ENCODE assay signal across 8 cellular contexts in genomic region chr6:137224890-137225198, GRCh38. TPM values are rescaled to one million over a fixed set of nuclear protein-coding genes. Genes with fewer than 3 reads are reported as not detected.
DNase-seq lines count a peak whose midpoint lies in the region; ATAC-seq, FAIRE-seq and TF ChIP-seq lines count a peak whose summit lies in the region.

No MANE protein-coding gene starts in this region.

- H3K27me3 ChIP-seq in OCI-LY3 (ENCODE audit: low read depth, low read length) = no peaks in the 10 kb centered on the region

- H3K4me3 ChIP-seq in OCI-LY3 (ENCODE audit: low read length) (0 out of 2 replicates have a peak overlapping the region, but pooled peaks have one; percentile 36), kidney (ENCODE audit: low read length in 2 of 2) (no peak overlapping the region)

- peak overlapping the region; percentile 49 for H3K9ac ChIP-seq in OCI-LY3 (ENCODE audit: low read length)
- no peak overlapping the region for H3K9ac ChIP-seq in kidney (ENCODE audit: low read length in 2 of 2)

- POLR2A ChIA-PET in MCF 10A (lab: Yijun Ruan, JAX) = interaction anchor here (1.4 to 18.8 kb wide), 2 partner anchors 12 to 37 kb away, joined by 4 to 651 read pairs; no protein-coding TSS in a partner anchor

- intact Hi-C loops in kidney (cut with DNase I) = no loop called here
- intact Hi-C loops in MCF 10A (cut with micrococcal nuclease) = no loop called here

- no peaks in the 10 kb centered on the region for H3K9me3 ChIP-seq in OCI-LY3 (ENCODE audit: insufficient read depth, low read length)
- no peaks in the 10 kb centered on the region for H3K9me3 ChIP-seq in kidney (ENCODE audit: control insufficient read depth in 1 of 2, low read length in 2 of 2)

- H3K27ac ChIP-seq in OCI-LY3 (ENCODE audit: low read length) = peak overlapping the region; percentile 68
- no peak overlapping the region for H3K27ac ChIP-seq in kidney (ENCODE audit: low read depth in 2 of 2, low read length in 2 of 2)

- no peaks in the 10 kb centered on the region for H3K9me3 Mint-ChIP-seq in MCF 10A (ENCODE audit: unreplicated experiment)

- no peaks in the 10 kb centered on the region for H4K20me1 ChIP-seq in OCI-LY3 (ENCODE audit: insufficient read depth, low read length)

- no peaks in the 10 kb centered on the region for H3K36me3 Mint-ChIP-seq in MCF 10A (ENCODE audit: insufficient read depth, unreplicated experiment)

- CTCF ChIA-PET in MCF 10A (lab: Yijun Ruan, JAX) = interaction anchor here (1.0 to 2.8 kb wide), 2 partner anchors 11 to 45 kb away, joined by 3 to 12 read pairs; no protein-coding TSS in a partner anchor

- FAIRE-seq in GM12892 (lab: Jason Lieb, UNC) (peak; percentile 89), kidney (lab: Jason Lieb, UNC) (no peak)

- BruUV-seq in MCF 10A (replicated peaks; lab: Mats Ljungman, UMichigan) = no TSS peak

- peaks cover 21% of the 10 kb centered on the region for H3K4me1 Mint-ChIP-seq in MCF 10A (ENCODE audit: insufficient read depth, unreplicated experiment)

- no peak overlapping the region for H3K4me3 Mint-ChIP-seq in MCF 10A (ENCODE audit: unreplicated experiment)

- H2AFZ ChIP-seq in OCI-LY3 (ENCODE audit: low read depth, low read length) = 0 out of 2 replicates have a peak overlapping the region, but pooled peaks have one; percentile 20

- H3K4me1 ChIP-seq in OCI-LY3 (ENCODE audit: low read length) (peaks cover 56% of the 10 kb centered on the region), kidney (ENCODE audit: control insufficient read depth in 1 of 2, insufficient read depth in 1 of 2, low read depth in 1 of 2, low read length in 2 of 2) (peaks cover under 1 to 2% of the 10 kb centered on the region in 2 donors)

- TF ChIP-seq CTCF in OCI-LY3 (IDR thresholded peaks at IDR 0.05; ENCODE audit: low read depth, low read length) = no peak
- TF ChIP-seq CTCF in kidney (IDR thresholded peaks at IDR 0.05; ENCODE audit: borderline replicate concordance, extremely low read depth, insufficient read depth) = no peak
- TF ChIP-seq CTCF in MCF 10A (IDR thresholded peaks at IDR 0.05; ENCODE audit: unreplicated experiment) = no peak

- no peak for TF ChIP-seq POLR2A in GM12892 (IDR thresholded peaks at IDR 0.05; ENCODE audit: low read depth, low read length)

- H3K27me3 Mint-ChIP-seq in MCF 10A (ENCODE audit: insufficient read depth, unreplicated experiment) = no peaks in the 10 kb centered on the region

- DNase-seq in GM12892 (ENCODE audit: insufficient read length) (no peak), medulla oblongata (ENCODE audit: extremely low spot score) (peak; percentile 86), kidney (no peak), HCEC 1CT (no peak), NCI-H2171 (lab: John Stamatoyannopoulos, UW) (no peak), MCF 10A (ENCODE audit: unreplicated experiment) (no peak)

- no peaks in the 10 kb centered on the region for H3K36me3 ChIP-seq in OCI-LY3 (replicated peaks; ENCODE audit: low read depth, low read length)
- H3K36me3 ChIP-seq in kidney (ENCODE audit: control insufficient read depth in 1 of 2, insufficient read depth in 2 of 2, low read length in 2 of 2) = no peaks in the 10 kb centered on the region

- ATAC-seq in HG02588 (IDR thresholded peaks at IDR 0.05; ENCODE audit: unreplicated experiment) = peak; percentile 60

- H3K4me2 ChIP-seq in OCI-LY3 (ENCODE audit: low read length) = peak overlapping the region; percentile 67

- no peaks in the 10 kb centered on the region for H3K79me2 ChIP-seq in OCI-LY3 (ENCODE audit: low read length)

- no peak overlapping the region for H3K27ac Mint-ChIP-seq in MCF 10A (ENCODE audit: low read depth, unreplicated experiment)

RNA-seq across cellular contexts. Expression of gene IFNGR1, which starts 5.7 kb away (rescaled TPM):
- polyA plus RNA-seq in GM12892 (2012; ENCODE audit: missing spikeins) = 67.3 TPM
- total RNA-seq in kidney = 94.3 TPM
- 42.8 TPM for polyA plus RNA-seq in kidney (ENCODE audit: insufficient read depth, low read depth, low replicate concordance)
- 57.9 and 58.4 TPM in 2 replicates for total RNA-seq in MCF 10A (2022)

RNA-seq across cellular contexts. Expression of gene IL22RA2, which starts 51.4 kb away (rescaled TPM):
- polyA plus RNA-seq in GM12892 (2012; ENCODE audit: missing spikeins) = not detected
- total RNA-seq in kidney (not detected), MCF 10A (2022) (not detected in 2 replicates)
- not detected for polyA plus RNA-seq in kidney (ENCODE audit: insufficient read depth, low read depth, low replicate concordance)
